2 cellular contexts compared by ENCODE assay signal in the genomic region with DNA sequence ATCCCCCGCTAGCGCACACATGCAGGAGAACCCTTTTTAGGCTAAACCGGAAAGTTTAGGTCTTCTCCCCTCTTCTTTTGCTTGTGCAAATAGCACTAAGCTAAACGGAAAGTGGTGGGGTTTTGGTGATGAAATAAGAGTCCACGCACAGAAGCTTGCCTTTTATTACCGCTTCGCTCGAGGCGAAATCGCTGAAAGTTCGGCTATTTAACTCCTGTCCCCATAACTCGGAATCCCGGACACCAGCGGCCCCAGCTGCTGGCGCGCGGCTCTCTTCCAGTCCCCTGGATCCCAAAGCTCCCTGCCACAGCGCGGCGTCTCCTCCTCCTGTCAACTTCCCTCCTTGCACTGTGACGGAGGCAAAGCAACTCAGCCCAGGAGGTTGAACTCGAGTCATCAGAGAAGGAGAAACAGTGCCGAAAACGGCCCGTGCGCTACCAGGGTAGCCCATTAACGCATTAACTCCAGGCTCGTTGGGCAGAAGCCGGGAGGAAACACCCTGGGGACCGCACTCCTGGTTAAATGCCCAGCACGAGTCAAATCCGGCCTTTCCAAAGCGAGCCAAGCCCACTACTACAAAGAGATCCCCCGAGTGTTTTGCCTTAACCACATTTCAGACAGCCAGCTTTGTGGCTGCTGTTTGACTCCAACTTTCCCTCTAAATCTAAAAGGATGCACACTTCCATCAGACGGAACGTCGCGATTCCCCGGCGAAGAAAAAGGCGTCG.
TF ChIP-seq lines count a peak whose summit lies in the region.

No MANE protein-coding gene starts in this region.

TF ChIP-seq in A549, 52 proteins besides CTCF, POLR2A, EP300 and RAD21 (continued from another document):
- TF ChIP-seq HOXB13 (CRISPR knock-in tag; IDR thresholded peaks at IDR 0.05; ENCODE audit: low read depth) = no peak
- no peak for TF ChIP-seq ZFP36 (IDR thresholded peaks at IDR 0.05; ENCODE audit: borderline replicate concordance, partially characterized antibody)
- TF ChIP-seq ZC3H11A (IDR thresholded peaks at IDR 0.05) = no peak
- no peak for TF ChIP-seq MAZ (IDR thresholded peaks at IDR 0.05; ENCODE audit: borderline replicate concordance, low read depth, low read length)
- no peak for TF ChIP-seq POLR2AphosphoS2 (conservative IDR thresholded peaks at IDR 0.05; ENCODE audit: low read length)
- TF ChIP-seq KDM1A (IDR thresholded peaks at IDR 0.05; ENCODE audit: low read depth) = no peak
- no peak for TF ChIP-seq EHF (CRISPR knock-in tag; IDR thresholded peaks at IDR 0.05)
- TF ChIP-seq MYC (IDR thresholded peaks at IDR 0.05; ENCODE audit: borderline replicate concordance, low read length) = no peak

TF ChIP-seq in HEK293, 187 proteins besides CTCF, POLR2A, EP300 and RAD21 (continued from another document):
- TF ChIP-seq ZFP3 (tag by site-specific recombination; IDR thresholded peaks at IDR 0.05; ENCODE audit: low read depth) (peak; percentile 77), HOXC10 (CRISPR knock-in tag; IDR thresholded peaks at IDR 0.05) (no peak), ZNF776 (tag by site-specific recombination; IDR thresholded peaks at IDR 0.05; ENCODE audit: borderline replicate concordance) (no peak), ZNF202 (tag by site-specific recombination; IDR thresholded peaks at IDR 0.05; ENCODE audit: borderline replicate concordance) (no peak), HOXA7 (CRISPR knock-in tag; IDR thresholded peaks at IDR 0.05; ENCODE audit: borderline replicate concordance) (no peak), MZF1 (tag by site-specific recombination; IDR thresholded peaks at IDR 0.05; ENCODE audit: borderline replicate concordance) (peak; percentile 60), ZNF335 (tag by site-specific recombination; conservative IDR thresholded peaks at IDR 0.05) (peak; percentile 67; the same call in 1 of the 2 replicates), IKZF3 (tag by site-specific recombination; IDR thresholded peaks at IDR 0.05) (peak; percentile 52; the same call in 1 of the 2 replicates), YY1 (tag by site-specific recombination; IDR thresholded peaks at IDR 0.05) (no peak), RBAK (tag by site-specific recombination; IDR thresholded peaks at IDR 0.05) (no peak), ZNF266 (tag by site-specific recombination; IDR thresholded peaks at IDR 0.05; ENCODE audit: low read depth) (no peak), ZNF302 (tag by site-specific recombination; IDR thresholded peaks at IDR 0.05; ENCODE audit: low read depth) (no peak), ZXDB (tag by site-specific recombination; IDR thresholded peaks at IDR 0.05) (no peak), ZNF837 (tag by site-specific recombination; IDR thresholded peaks at IDR 0.05) (no peak), ZNF350 (tag by site-specific recombination; IDR thresholded peaks at IDR 0.05) (no peak), ZSCAN30 (tag by site-specific recombination; IDR thresholded peaks at IDR 0.05) (peak; percentile 44; the same call in 1 of the 2 replicates), MYNN (tag by site-specific recombination; IDR thresholded peaks at IDR 0.05; ENCODE audit: borderline replicate concordance) (peak; percentile 72), ZNF830 (tag by site-specific recombination; IDR thresholded peaks at IDR 0.05; ENCODE audit: low read depth) (no peak), ZIC2 (tag by site-specific recombination; IDR thresholded peaks at IDR 0.05) (no peak), MEIS1 (CRISPR knock-in tag; IDR thresholded peaks at IDR 0.05; ENCODE audit: borderline replicate concordance) (no peak), GLIS1 (tag by site-specific recombination; IDR thresholded peaks at IDR 0.05) (0 out of 2 replicates have a peak, but pooled peaks have one; percentile 6), ZNF324 (tag by site-specific recombination; IDR thresholded peaks at IDR 0.05) (no peak), SP2 (tag by site-specific recombination; IDR thresholded peaks at IDR 0.05) (no peak), ZNF146 (tag by site-specific recombination; IDR thresholded peaks at IDR 0.05) (no peak), ZSCAN23 (tag by site-specific recombination; IDR thresholded peaks at IDR 0.05) (no peak), ZNF510 (tag by site-specific recombination; IDR thresholded peaks at IDR 0.05; ENCODE audit: insufficient replicate concordance) (no peak), ZNF660 (tag by site-specific recombination; IDR thresholded peaks at IDR 0.05) (peak; percentile 53; the same call in 1 of the 2 replicates), ZNF391 (tag by site-specific recombination; IDR thresholded peaks at IDR 0.05; ENCODE audit: borderline replicate concordance, low read depth) (no peak), ZNF214 (tag by site-specific recombination; IDR thresholded peaks at IDR 0.05; ENCODE audit: borderline replicate concordance) (no peak), ZNF654 (tag by site-specific recombination; IDR thresholded peaks at IDR 0.05; ENCODE audit: low read depth) (peak; percentile 38)
- TF ChIP-seq, protein P1, sequence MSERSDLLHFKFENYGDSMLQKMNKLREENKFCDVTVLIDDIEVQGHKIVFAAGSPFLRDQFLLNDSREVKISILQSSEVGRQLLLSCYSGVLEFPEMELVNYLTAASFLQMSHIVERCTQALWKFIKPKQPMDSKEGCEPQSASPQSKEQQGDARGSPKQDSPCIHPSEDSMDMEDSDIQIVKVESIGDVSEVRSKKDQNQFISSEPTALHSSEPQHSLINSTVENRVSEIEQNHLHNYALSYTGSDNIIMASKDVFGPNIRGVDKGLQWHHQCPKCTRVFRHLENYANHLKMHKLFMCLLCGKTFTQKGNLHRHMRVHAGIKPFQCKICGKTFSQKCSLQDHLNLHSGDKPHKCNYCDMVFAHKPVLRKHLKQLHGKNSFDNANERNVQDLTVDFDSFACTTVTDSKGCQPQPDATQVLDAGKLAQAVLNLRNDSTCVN (tag by site-specific recombination; optimal IDR thresholded peaks at IDR 0.05) = peak; percentile 20
- TF ChIP-seq, protein P2, sequence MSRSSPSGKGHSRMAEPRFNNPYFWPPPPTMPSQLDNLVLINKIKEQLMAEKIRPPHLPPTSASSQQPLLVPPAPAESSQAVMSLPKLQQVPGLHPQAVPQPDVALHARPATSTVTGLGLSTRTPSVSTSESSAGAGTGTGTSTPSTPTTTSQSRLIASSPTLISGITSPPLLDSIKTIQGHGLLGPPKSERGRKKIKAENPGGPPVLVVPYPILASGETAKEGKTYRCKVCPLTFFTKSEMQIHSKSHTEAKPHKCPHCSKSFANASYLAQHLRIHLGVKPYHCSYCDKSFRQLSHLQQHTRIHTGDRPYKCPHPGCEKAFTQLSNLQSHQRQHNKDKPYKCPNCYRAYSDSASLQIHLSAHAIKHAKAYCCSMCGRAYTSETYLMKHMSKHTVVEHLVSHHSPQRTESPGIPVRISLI (tag by site-specific recombination; IDR thresholded peaks at IDR 0.05) = no peak
- TF ChIP-seq, protein P3, sequence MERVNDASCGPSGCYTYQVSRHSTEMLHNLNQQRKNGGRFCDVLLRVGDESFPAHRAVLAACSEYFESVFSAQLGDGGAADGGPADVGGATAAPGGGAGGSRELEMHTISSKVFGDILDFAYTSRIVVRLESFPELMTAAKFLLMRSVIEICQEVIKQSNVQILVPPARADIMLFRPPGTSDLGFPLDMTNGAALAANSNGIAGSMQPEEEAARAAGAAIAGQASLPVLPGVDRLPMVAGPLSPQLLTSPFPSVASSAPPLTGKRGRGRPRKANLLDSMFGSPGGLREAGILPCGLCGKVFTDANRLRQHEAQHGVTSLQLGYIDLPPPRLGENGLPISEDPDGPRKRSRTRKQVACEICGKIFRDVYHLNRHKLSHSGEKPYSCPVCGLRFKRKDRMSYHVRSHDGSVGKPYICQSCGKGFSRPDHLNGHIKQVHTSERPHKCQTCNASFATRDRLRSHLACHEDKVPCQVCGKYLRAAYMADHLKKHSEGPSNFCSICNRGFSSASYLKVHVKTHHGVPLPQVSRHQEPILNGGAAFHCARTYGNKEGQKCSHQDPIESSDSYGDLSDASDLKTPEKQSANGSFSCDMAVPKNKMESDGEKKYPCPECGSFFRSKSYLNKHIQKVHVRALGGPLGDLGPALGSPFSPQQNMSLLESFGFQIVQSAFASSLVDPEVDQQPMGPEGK (tag by site-specific recombination; IDR thresholded peaks at IDR 0.05) = no peak
- TF ChIP-seq, protein P4, sequence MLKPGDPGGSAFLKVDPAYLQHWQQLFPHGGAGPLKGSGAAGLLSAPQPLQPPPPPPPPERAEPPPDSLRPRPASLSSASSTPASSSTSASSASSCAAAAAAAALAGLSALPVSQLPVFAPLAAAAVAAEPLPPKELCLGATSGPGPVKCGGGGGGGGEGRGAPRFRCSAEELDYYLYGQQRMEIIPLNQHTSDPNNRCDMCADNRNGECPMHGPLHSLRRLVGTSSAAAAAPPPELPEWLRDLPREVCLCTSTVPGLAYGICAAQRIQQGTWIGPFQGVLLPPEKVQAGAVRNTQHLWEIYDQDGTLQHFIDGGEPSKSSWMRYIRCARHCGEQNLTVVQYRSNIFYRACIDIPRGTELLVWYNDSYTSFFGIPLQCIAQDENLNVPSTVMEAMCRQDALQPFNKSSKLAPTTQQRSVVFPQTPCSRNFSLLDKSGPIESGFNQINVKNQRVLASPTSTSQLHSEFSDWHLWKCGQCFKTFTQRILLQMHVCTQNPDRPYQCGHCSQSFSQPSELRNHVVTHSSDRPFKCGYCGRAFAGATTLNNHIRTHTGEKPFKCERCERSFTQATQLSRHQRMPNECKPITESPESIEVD (tag by site-specific recombination; IDR thresholded peaks at IDR 0.05) = no peak
